1 cellular context compared by ENCODE assay signal in the genomic region with DNA sequence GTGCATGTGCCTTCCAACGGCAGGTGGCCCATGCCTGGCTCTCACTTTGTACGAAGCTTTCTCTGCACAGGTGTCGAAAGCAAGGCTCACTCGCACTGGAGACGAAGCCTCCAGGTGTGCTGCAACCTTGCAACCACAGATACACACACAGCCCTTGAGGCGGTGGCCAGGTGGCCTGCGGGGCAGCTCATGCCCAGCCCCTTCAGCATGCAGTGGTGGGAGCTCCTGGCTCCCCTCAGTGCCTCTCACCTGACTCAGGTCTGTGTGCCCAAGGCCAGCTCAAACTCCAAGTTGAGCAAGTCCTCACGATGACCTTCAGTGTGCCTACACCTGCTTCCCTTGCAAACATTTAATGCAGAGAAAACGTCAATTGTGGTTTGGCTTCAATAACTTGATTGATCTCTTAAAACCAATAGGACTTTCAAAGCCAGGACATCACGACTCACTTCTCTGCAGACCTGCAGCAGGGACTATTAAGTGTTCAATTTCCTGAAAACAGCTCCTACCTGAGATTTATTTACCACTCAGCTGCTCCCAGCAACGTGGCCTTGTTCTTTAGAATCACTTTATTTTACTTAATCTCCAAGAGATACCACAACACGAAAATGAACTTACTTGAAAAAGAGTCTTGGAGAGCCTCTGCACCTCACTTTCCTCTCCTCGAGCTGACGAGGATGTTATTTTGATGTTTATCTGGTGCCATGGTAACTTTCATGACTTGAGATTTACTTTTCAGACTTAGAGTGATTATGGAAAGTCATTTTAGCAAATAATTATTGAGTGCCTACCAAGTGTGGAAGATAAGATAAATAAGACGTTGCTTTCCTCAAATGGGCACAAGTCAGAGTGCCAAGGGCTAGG.
A peak's percentile ranks its signal among the peaks of the same experiment; 100 is the strongest.
TF ChIP-seq lines count a peak whose summit lies in the region.

No MANE protein-coding gene starts in this region.

TF ChIP-seq in HepG2, 621 proteins besides CTCF, POLR2A, EP300 and RAD21 (continued from another document and continues in another):
- peak; percentile 98 for TF ChIP-seq ISL2 (CRISPR knock-in tag; IDR thresholded peaks at IDR 0.05)
- TF ChIP-seq, protein P1, sequence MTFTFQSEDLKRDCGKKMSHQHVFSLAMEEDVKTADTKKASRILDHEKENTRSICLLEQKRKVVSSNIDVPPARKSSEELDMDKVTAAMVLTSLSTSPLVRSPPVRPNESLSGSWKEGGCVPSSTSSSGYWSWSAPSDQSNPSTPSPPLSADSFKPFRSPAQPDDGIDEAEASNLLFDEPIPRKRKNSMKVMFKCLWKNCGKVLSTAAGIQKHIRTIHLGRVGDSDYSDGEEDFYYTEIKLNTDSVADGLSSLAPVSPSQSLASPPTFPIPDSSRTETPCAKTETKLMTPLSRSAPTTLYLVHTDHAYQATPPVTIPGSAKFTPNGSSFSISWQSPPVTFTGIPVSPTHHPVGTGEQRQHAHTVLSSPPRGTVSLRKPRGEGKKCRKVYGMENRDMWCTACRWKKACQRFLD (CRISPR knock-in tag; IDR thresholded peaks at IDR 0.05; ENCODE audit: borderline replicate concordance) = no peak
- TF ChIP-seq ZNF44 (CRISPR knock-in tag; IDR thresholded peaks at IDR 0.05) = peak; percentile 17; the same call in 1 of the 2 replicates
- peak; percentile 69; the same call in 1 of the 2 replicates for TF ChIP-seq ZNF333 (CRISPR knock-in tag; IDR thresholded peaks at IDR 0.05; ENCODE audit: borderline replicate concordance)
- TF ChIP-seq, protein P2, sequence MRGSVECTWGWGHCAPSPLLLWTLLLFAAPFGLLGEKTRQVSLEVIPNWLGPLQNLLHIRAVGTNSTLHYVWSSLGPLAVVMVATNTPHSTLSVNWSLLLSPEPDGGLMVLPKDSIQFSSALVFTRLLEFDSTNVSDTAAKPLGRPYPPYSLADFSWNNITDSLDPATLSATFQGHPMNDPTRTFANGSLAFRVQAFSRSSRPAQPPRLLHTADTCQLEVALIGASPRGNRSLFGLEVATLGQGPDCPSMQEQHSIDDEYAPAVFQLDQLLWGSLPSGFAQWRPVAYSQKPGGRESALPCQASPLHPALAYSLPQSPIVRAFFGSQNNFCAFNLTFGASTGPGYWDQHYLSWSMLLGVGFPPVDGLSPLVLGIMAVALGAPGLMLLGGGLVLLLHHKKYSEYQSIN (CRISPR knock-in tag; IDR thresholded peaks at IDR 0.05; ENCODE audit: borderline replicate concordance) = no peak
- no peak; the same call in 1 of the 2 replicates for TF ChIP-seq ZNF782 (CRISPR knock-in tag; IDR thresholded peaks at IDR 0.05; ENCODE audit: borderline replicate concordance)
- no peak for TF ChIP-seq ZNF234 (CRISPR knock-in tag; conservative IDR thresholded peaks at IDR 0.05)
- no peak for TF ChIP-seq SIN3A (IDR thresholded peaks at IDR 0.05; ENCODE audit: borderline replicate concordance, low read depth, low read length)
- TF ChIP-seq, protein P3, sequence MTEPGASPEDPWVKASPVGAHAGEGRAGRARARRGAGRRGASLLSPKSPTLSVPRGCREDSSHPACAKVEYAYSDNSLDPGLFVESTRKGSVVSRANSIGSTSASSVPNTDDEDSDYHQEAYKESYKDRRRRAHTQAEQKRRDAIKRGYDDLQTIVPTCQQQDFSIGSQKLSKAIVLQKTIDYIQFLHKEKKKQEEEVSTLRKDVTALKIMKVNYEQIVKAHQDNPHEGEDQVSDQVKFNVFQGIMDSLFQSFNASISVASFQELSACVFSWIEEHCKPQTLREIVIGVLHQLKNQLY (CRISPR knock-in tag; IDR thresholded peaks at IDR 0.05) = peak; percentile 74
- TF ChIP-seq, protein P4, sequence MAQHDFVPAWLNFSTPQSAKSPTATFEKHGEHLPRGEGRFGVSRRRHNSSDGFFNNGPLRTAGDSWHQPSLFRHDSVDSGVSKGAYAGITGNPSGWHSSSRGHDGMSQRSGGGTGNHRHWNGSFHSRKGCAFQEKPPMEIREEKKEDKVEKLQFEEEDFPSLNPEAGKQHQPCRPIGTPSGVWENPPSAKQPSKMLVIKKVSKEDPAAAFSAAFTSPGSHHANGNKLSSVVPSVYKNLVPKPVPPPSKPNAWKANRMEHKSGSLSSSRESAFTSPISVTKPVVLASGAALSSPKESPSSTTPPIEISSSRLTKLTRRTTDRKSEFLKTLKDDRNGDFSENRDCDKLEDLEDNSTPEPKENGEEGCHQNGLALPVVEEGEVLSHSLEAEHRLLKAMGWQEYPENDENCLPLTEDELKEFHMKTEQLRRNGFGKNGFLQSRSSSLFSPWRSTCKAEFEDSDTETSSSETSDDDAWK (CRISPR knock-in tag; IDR thresholded peaks at IDR 0.05) = no peak
- TF ChIP-seq GATAD2A (CRISPR knock-in tag; IDR thresholded peaks at IDR 0.05) = peak; percentile 100
- TF ChIP-seq NR2F1 (CRISPR knock-in tag; IDR thresholded peaks at IDR 0.05) = peak in 1 of 2 experiments; percentile 83; a peak in 2 of 4 replicates
- TF ChIP-seq, protein P5, sequence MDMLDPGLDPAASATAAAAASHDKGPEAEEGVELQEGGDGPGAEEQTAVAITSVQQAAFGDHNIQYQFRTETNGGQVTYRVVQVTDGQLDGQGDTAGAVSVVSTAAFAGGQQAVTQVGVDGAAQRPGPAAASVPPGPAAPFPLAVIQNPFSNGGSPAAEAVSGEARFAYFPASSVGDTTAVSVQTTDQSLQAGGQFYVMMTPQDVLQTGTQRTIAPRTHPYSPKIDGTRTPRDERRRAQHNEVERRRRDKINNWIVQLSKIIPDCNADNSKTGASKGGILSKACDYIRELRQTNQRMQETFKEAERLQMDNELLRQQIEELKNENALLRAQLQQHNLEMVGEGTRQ (IDR thresholded peaks at IDR 0.05; ENCODE audit: low read depth, low read length) = no peak
- TF ChIP-seq, protein P5 (CRISPR knock-in tag; IDR thresholded peaks at IDR 0.05; ENCODE audit: borderline replicate concordance) = 0 out of 2 replicates have a peak, but pooled peaks have one; percentile 22
- no peak for TF ChIP-seq PHB2 (IDR thresholded peaks at IDR 0.05; ENCODE audit: partially characterized antibody)
- no peak for TF ChIP-seq ZNF777 (CRISPR knock-in tag; IDR thresholded peaks at IDR 0.05)
- TF ChIP-seq ZNF382 (CRISPR knock-in tag; IDR thresholded peaks at IDR 0.05; ENCODE audit: borderline replicate concordance) = no peak
- TF ChIP-seq, protein P6, sequence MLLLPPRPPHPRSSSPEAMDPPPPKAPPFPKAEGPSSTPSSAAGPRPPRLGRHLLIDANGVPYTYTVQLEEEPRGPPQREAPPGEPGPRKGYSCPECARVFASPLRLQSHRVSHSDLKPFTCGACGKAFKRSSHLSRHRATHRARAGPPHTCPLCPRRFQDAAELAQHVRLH (CRISPR knock-in tag; IDR thresholded peaks at IDR 0.05; ENCODE audit: borderline replicate concordance, low read depth) = peak; percentile 78; the same call in 1 of the 2 replicates
- peak; percentile 90 for TF ChIP-seq HOXD1 (CRISPR knock-in tag; IDR thresholded peaks at IDR 0.05)
- TF ChIP-seq SAP130 (CRISPR knock-in tag; IDR thresholded peaks at IDR 0.05; ENCODE audit: low read depth) = peak; percentile 87
- peak in 1 of 2 experiments; percentile 21; a peak in 1 of 4 replicates for TF ChIP-seq MAFK (conservative IDR thresholded peaks at IDR 0.05 in 1 of 2, IDR thresholded peaks at IDR 0.05 in 1 of 2; ENCODE audit: low read length in 2 of 2)
- no peak for TF ChIP-seq MBNL3 (CRISPR knock-in tag; conservative IDR thresholded peaks at IDR 0.05)
- peak; percentile 97 for TF ChIP-seq MED13 (CRISPR knock-in tag; IDR thresholded peaks at IDR 0.05)
- no peak for TF ChIP-seq ZNF879 (CRISPR knock-in tag; IDR thresholded peaks at IDR 0.05)
- no peak for TF ChIP-seq ZNF180 (CRISPR knock-in tag; IDR thresholded peaks at IDR 0.05; ENCODE audit: borderline replicate concordance, low read depth)
- no peak for TF ChIP-seq CHD2 (IDR thresholded peaks at IDR 0.05; ENCODE audit: low read depth, low read length)
- TF ChIP-seq ZSCAN5A (CRISPR knock-in tag; IDR thresholded peaks at IDR 0.05; ENCODE audit: borderline replicate concordance) = peak; percentile 79; the same call in 1 of the 2 replicates
- TF ChIP-seq HDAC6 (IDR thresholded peaks at IDR 0.05; ENCODE audit: low read depth, low read length) = no peak
- TF ChIP-seq TERF1 (CRISPR knock-in tag; IDR thresholded peaks at IDR 0.05) = no peak
- TF ChIP-seq, protein P7, sequence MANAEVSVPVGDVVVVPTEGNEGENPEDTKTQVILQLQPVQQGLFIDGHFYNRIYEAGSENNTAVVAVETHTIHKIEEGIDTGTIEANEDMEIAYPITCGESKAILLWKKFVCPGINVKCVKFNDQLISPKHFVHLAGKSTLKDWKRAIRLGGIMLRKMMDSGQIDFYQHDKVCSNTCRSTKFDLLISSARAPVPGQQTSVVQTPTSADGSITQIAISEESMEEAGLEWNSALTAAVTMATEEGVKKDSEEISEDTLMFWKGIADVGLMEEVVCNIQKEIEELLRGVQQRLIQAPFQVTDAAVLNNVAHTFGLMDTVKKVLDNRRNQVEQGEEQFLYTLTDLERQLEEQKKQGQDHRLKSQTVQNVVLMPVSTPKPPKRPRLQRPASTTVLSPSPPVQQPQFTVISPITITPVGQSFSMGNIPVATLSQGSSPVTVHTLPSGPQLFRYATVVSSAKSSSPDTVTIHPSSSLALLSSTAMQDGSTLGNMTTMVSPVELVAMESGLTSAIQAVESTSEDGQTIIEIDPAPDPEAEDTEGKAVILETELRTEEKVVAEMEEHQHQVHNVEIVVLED (CRISPR knock-in tag; IDR thresholded peaks at IDR 0.05; ENCODE audit: borderline replicate concordance) = peak; percentile 51; the same call in 1 of the 2 replicates
- TF ChIP-seq CAMTA2 (CRISPR knock-in tag; IDR thresholded peaks at IDR 0.05; ENCODE audit: borderline replicate concordance) = no peak
- 0 out of 2 replicates have a peak, but pooled peaks have one; percentile 48 for TF ChIP-seq MYNN (CRISPR knock-in tag; IDR thresholded peaks at IDR 0.05; ENCODE audit: low read depth)
- peak; percentile 46; the same call in 1 of the 2 replicates for TF ChIP-seq PHF20 (CRISPR knock-in tag; IDR thresholded peaks at IDR 0.05)
- peak; percentile 94 for TF ChIP-seq FOSL2 (CRISPR knock-in tag; IDR thresholded peaks at IDR 0.05)
- TF ChIP-seq TCF7 (IDR thresholded peaks at IDR 0.05; ENCODE audit: low read depth) = peak; percentile 87
- 0 out of 2 replicates have a peak, but pooled peaks have one; percentile 68 for TF ChIP-seq EED (CRISPR knock-in tag; IDR thresholded peaks at IDR 0.05)
- peak; percentile 95 for TF ChIP-seq RXRB (CRISPR knock-in tag; IDR thresholded peaks at IDR 0.05; ENCODE audit: borderline replicate concordance)
- peak; percentile 72 for TF ChIP-seq ASH2L (IDR thresholded peaks at IDR 0.05; ENCODE audit: insufficient read length, low read depth, low read length)
- TF ChIP-seq SCMH1 (CRISPR knock-in tag; IDR thresholded peaks at IDR 0.05; ENCODE audit: borderline replicate concordance) = no peak
- peak; percentile 100 for TF ChIP-seq BRD4 (CRISPR knock-in tag; IDR thresholded peaks at IDR 0.05)
- peak; percentile 87; the same call in 1 of the 2 replicates for TF ChIP-seq ZFP90 (CRISPR knock-in tag; IDR thresholded peaks at IDR 0.05; ENCODE audit: borderline replicate concordance)
- TF ChIP-seq, protein P8, sequence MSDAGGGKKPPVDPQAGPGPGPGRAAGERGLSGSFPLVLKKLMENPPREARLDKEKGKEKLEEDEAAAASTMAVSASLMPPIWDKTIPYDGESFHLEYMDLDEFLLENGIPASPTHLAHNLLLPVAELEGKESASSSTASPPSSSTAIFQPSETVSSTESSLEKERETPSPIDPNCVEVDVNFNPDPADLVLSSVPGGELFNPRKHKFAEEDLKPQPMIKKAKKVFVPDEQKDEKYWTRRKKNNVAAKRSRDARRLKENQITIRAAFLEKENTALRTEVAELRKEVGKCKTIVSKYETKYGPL (CRISPR knock-in tag; IDR thresholded peaks at IDR 0.05) = no peak
- peak; percentile 37; the same call in 1 of the 2 replicates for TF ChIP-seq ZNF121 (CRISPR knock-in tag; IDR thresholded peaks at IDR 0.05)
- TF ChIP-seq CHCHD3 (CRISPR knock-in tag; IDR thresholded peaks at IDR 0.05) = 0 out of 2 replicates have a peak, but pooled peaks have one; percentile 74
- no peak for TF ChIP-seq ZFP36L1 (CRISPR knock-in tag; IDR thresholded peaks at IDR 0.05)
- TF ChIP-seq HMGXB4 (CRISPR knock-in tag; IDR thresholded peaks at IDR 0.05; ENCODE audit: borderline replicate concordance in 1 of 2, low read depth in 1 of 2) = peak; percentile 21 to 67; a peak in 2 of 4 replicates
- TF ChIP-seq ZNF17 (CRISPR knock-in tag; IDR thresholded peaks at IDR 0.05) = no peak
- TF ChIP-seq EEA1 (CRISPR knock-in tag; IDR thresholded peaks at IDR 0.05; ENCODE audit: borderline replicate concordance) = peak; percentile 57; the same call in 1 of the 2 replicates
